Comparison of ENCODE assay signal across 1 cellular context in genomic region chrX:121245763-121246162, GRCh38.
TF ChIP-seq lines count a peak whose summit lies in the region.

No MANE protein-coding gene starts in this region.

TF ChIP-seq in HepG2, 621 proteins besides CTCF, POLR2A, EP300 and RAD21 (continued from another document and continues in another):
- TF ChIP-seq, protein P1, sequence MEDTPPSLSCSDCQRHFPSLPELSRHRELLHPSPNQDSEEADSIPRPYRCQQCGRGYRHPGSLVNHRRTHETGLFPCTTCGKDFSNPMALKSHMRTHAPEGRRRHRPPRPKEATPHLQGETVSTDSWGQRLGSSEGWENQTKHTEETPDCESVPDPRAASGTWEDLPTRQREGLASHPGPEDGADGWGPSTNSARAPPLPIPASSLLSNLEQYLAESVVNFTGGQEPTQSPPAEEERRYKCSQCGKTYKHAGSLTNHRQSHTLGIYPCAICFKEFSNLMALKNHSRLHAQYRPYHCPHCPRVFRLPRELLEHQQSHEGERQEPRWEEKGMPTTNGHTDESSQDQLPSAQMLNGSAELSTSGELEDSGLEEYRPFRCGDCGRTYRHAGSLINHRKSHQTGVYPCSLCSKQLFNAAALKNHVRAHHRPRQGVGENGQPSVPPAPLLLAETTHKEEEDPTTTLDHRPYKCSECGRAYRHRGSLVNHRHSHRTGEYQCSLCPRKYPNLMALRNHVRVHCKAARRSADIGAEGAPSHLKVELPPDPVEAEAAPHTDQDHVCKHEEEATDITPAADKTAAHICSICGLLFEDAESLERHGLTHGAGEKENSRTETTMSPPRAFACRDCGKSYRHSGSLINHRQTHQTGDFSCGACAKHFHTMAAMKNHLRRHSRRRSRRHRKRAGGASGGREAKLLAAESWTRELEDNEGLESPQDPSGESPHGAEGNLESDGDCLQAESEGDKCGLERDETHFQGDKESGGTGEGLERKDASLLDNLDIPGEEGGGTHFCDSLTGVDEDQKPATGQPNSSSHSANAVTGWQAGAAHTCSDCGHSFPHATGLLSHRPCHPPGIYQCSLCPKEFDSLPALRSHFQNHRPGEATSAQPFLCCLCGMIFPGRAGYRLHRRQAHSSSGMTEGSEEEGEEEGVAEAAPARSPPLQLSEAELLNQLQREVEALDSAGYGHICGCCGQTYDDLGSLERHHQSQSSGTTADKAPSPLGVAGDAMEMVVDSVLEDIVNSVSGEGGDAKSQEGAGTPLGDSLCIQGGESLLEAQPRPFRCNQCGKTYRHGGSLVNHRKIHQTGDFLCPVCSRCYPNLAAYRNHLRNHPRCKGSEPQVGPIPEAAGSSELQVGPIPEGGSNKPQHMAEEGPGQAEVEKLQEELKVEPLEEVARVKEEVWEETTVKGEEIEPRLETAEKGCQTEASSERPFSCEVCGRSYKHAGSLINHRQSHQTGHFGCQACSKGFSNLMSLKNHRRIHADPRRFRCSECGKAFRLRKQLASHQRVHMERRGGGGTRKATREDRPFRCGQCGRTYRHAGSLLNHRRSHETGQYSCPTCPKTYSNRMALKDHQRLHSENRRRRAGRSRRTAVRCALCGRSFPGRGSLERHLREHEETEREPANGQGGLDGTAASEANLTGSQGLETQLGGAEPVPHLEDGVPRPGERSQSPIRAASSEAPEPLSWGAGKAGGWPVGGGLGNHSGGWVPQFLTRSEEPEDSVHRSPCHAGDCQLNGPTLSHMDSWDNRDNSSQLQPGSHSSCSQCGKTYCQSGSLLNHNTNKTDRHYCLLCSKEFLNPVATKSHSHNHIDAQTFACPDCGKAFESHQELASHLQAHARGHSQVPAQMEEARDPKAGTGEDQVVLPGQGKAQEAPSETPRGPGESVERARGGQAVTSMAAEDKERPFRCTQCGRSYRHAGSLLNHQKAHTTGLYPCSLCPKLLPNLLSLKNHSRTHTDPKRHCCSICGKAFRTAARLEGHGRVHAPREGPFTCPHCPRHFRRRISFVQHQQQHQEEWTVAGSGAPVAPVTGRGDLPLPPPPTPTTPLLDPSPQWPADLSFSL (CRISPR knock-in tag; IDR thresholded peaks at IDR 0.05), result peak; percentile 89
- TF ChIP-seq, protein P2, sequence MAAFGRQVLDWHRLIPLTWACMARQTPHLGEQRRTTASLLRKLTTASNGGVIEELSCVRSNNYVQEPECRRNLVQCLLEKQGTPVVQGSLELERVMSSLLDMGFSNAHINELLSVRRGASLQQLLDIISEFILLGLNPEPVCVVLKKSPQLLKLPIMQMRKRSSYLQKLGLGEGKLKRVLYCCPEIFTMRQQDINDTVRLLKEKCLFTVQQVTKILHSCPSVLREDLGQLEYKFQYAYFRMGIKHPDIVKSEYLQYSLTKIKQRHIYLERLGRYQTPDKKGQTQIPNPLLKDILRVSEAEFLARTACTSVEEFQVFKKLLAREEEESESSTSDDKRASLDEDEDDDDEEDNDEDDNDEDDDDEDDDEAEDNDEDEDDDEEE (CRISPR knock-in tag; IDR thresholded peaks at IDR 0.05), result no peak
- no peak for TF ChIP-seq AGO2 (optimal IDR thresholded peaks at IDR 0.05; ENCODE audit: low read depth, low read length)
- TF ChIP-seq ZNF484 (CRISPR knock-in tag; IDR thresholded peaks at IDR 0.05; ENCODE audit: borderline replicate concordance, low read depth), result no peak
- TF ChIP-seq HNRNPL (IDR thresholded peaks at IDR 0.05; ENCODE audit: low read depth, low read length), result no peak
- TF ChIP-seq ZNF615 (CRISPR knock-in tag; IDR thresholded peaks at IDR 0.05; ENCODE audit: borderline replicate concordance), result no peak
- TF ChIP-seq KDM2A (CRISPR knock-in tag; IDR thresholded peaks at IDR 0.05; ENCODE audit: borderline replicate concordance, low read depth), result no peak
- TF ChIP-seq ZFAT (CRISPR knock-in tag; conservative IDR thresholded peaks at IDR 0.05), result no peak
- TF ChIP-seq TCF7L2 (IDR thresholded peaks at IDR 0.05; ENCODE audit: low read depth, low read length), result peak; percentile 87
- TF ChIP-seq ZNF121 (CRISPR knock-in tag; IDR thresholded peaks at IDR 0.05), result no peak
- no peak for TF ChIP-seq CHD2 (IDR thresholded peaks at IDR 0.05; ENCODE audit: low read depth, low read length)
- no peak for TF ChIP-seq FOXC1 (CRISPR knock-in tag; IDR thresholded peaks at IDR 0.05; ENCODE audit: borderline replicate concordance)
- TF ChIP-seq, protein P3, sequence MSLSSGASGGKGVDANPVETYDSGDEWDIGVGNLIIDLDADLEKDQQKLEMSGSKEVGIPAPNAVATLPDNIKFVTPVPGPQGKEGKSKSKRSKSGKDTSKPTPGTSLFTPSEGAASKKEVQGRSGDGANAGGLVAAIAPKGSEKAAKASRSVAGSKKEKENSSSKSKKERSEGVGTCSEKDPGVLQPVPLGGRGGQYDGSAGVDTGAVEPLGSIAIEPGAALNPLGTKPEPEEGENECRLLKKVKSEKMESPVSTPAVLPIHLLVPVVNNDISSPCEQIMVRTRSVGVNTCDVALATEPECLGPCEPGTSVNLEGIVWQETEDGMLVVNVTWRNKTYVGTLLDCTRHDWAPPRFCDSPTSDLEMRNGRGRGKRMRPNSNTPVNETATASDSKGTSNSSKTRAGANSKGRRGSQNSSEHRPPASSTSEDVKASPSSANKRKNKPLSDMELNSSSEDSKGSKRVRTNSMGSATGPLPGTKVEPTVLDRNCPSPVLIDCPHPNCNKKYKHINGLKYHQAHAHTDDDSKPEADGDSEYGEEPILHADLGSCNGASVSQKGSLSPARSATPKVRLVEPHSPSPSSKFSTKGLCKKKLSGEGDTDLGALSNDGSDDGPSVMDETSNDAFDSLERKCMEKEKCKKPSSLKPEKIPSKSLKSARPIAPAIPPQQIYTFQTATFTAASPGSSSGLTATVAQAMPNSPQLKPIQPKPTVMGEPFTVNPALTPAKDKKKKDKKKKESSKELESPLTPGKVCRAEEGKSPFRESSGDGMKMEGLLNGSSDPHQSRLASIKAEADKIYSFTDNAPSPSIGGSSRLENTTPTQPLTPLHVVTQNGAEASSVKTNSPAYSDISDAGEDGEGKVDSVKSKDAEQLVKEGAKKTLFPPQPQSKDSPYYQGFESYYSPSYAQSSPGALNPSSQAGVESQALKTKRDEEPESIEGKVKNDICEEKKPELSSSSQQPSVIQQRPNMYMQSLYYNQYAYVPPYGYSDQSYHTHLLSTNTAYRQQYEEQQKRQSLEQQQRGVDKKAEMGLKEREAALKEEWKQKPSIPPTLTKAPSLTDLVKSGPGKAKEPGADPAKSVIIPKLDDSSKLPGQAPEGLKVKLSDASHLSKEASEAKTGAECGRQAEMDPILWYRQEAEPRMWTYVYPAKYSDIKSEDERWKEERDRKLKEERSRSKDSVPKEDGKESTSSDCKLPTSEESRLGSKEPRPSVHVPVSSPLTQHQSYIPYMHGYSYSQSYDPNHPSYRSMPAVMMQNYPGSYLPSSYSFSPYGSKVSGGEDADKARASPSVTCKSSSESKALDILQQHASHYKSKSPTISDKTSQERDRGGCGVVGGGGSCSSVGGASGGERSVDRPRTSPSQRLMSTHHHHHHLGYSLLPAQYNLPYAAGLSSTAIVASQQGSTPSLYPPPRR (CRISPR knock-in tag; IDR thresholded peaks at IDR 0.05; ENCODE audit: borderline replicate concordance), result peak; percentile 84
- no peak for TF ChIP-seq ZNF703 (CRISPR knock-in tag; IDR thresholded peaks at IDR 0.05; ENCODE audit: borderline replicate concordance)
- no peak for TF ChIP-seq DZIP1 (CRISPR knock-in tag; IDR thresholded peaks at IDR 0.05)
- TF ChIP-seq SP4 (CRISPR knock-in tag; IDR thresholded peaks at IDR 0.05), result no peak
- TF ChIP-seq, protein P4, sequence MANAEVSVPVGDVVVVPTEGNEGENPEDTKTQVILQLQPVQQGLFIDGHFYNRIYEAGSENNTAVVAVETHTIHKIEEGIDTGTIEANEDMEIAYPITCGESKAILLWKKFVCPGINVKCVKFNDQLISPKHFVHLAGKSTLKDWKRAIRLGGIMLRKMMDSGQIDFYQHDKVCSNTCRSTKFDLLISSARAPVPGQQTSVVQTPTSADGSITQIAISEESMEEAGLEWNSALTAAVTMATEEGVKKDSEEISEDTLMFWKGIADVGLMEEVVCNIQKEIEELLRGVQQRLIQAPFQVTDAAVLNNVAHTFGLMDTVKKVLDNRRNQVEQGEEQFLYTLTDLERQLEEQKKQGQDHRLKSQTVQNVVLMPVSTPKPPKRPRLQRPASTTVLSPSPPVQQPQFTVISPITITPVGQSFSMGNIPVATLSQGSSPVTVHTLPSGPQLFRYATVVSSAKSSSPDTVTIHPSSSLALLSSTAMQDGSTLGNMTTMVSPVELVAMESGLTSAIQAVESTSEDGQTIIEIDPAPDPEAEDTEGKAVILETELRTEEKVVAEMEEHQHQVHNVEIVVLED (CRISPR knock-in tag; IDR thresholded peaks at IDR 0.05; ENCODE audit: borderline replicate concordance), result no peak
- no peak for TF ChIP-seq ZNF772 (CRISPR knock-in tag; IDR thresholded peaks at IDR 0.05)
- no peak for TF ChIP-seq SP1 (IDR thresholded peaks at IDR 0.05)
- TF ChIP-seq SP1 (CRISPR knock-in tag; IDR thresholded peaks at IDR 0.05), result no peak
- TF ChIP-seq AFF4 (CRISPR knock-in tag; IDR thresholded peaks at IDR 0.05), result no peak
- TF ChIP-seq AHR (CRISPR knock-in tag; IDR thresholded peaks at IDR 0.05), result no peak
- TF ChIP-seq PRMT3 (CRISPR knock-in tag; IDR thresholded peaks at IDR 0.05; ENCODE audit: borderline replicate concordance, low read depth), result no peak
- TF ChIP-seq NR3C1 (CRISPR knock-in tag; IDR thresholded peaks at IDR 0.05), result no peak
- peak; percentile 59; the same call in 1 of the 2 replicates for TF ChIP-seq FOXK1 (CRISPR knock-in tag; IDR thresholded peaks at IDR 0.05; ENCODE audit: borderline replicate concordance, low read depth)
- no peak for TF ChIP-seq ZNF263 (CRISPR knock-in tag; IDR thresholded peaks at IDR 0.05)
- TF ChIP-seq ZSCAN12 (CRISPR knock-in tag; IDR thresholded peaks at IDR 0.05), result no peak
- TF ChIP-seq U2AF1 (optimal IDR thresholded peaks at IDR 0.05; ENCODE audit: low read depth, low read length), result no peak
- TF ChIP-seq YEATS2 (CRISPR knock-in tag; IDR thresholded peaks at IDR 0.05; ENCODE audit: borderline replicate concordance), result no peak
- TF ChIP-seq, protein P5, sequence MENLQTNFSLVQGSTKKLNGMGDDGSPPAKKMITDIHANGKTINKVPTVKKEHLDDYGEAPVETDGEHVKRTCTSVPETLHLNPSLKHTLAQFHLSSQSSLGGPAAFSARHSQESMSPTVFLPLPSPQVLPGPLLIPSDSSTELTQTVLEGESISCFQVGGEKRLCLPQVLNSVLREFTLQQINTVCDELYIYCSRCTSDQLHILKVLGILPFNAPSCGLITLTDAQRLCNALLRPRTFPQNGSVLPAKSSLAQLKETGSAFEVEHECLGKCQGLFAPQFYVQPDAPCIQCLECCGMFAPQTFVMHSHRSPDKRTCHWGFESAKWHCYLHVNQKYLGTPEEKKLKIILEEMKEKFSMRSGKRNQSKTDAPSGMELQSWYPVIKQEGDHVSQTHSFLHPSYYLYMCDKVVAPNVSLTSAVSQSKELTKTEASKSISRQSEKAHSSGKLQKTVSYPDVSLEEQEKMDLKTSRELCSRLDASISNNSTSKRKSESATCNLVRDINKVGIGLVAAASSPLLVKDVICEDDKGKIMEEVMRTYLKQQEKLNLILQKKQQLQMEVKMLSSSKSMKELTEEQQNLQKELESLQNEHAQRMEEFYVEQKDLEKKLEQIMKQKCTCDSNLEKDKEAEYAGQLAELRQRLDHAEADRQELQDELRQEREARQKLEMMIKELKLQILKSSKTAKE (CRISPR knock-in tag; IDR thresholded peaks at IDR 0.05; ENCODE audit: borderline replicate concordance), result no peak
- TF ChIP-seq ZFYVE20 (CRISPR knock-in tag; IDR thresholded peaks at IDR 0.05; ENCODE audit: borderline replicate concordance, low read depth), result no peak
- no peak for TF ChIP-seq TERF1 (CRISPR knock-in tag; IDR thresholded peaks at IDR 0.05)
- TF ChIP-seq ZNF256 (CRISPR knock-in tag; conservative IDR thresholded peaks at IDR 0.05), result no peak
- no peak for TF ChIP-seq HOXA5 (CRISPR knock-in tag; IDR thresholded peaks at IDR 0.05)
- TF ChIP-seq FOXM1 (CRISPR knock-in tag; IDR thresholded peaks at IDR 0.05), result no peak
- no peak for TF ChIP-seq PHF20 (CRISPR knock-in tag; IDR thresholded peaks at IDR 0.05)
